Comparison of ENCODE assay signal across 21 cellular contexts in the genomic region with DNA sequence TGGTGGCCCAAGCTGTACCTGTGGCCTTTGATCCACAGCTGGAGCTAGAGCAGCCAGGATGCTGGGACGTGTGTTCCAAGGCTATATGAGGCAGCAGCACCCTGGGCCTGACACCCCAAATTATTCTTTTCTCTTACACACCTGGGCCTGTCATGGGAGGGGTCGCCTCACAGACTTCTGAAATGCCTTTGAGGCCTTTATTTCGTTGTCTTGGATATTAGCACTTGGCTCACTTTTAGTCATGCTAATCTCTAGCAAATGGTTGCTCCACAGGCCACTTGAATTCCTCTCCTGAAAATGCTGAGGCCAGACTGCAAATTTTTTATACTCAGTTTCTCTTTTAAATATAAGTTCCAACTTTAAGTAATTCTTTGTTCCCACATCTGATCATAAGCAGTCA. TPM values are rescaled to one million over a fixed set of nuclear protein-coding genes. Genes with fewer than 3 reads are reported as not detected.
A peak's percentile ranks its signal among the peaks of the same experiment; 100 is the strongest.
DNase-seq lines count a peak whose midpoint lies in the region; FAIRE-seq and TF ChIP-seq lines count a peak whose summit lies in the region.
"Had no signal": no experiment of that assay in that cellular context is flagged by ENCODE, and none has a peak within 500 bp of the region (broad histone marks: within the 10 kb centered on the region; RNA-seq: fewer than 3 reads in every experiment).

No MANE protein-coding gene starts in this region.

- TF ChIP-seq EP300 in H1 (IDR thresholded peaks at IDR 0.05; ENCODE audit: borderline replicate concordance in 1 of 2, low read depth in 2 of 2, low read length in 2 of 2): 0 out of 3 replicates have a peak, but pooled peaks of 1 of the 2 experiments have one; percentile 43

- H2BK12ac ChIP-seq in H9 (ENCODE audit: insufficient read length, low read depth, low read length): peak overlapping the region; percentile 52
- 0 out of 2 replicates have a peak overlapping the region, but pooled peaks have one; percentile 45 for H2BK12ac ChIP-seq in H1 (ENCODE audit: low read depth, low read length)

- H3K27ac ChIP-seq in H9 (ENCODE audit: insufficient read length, low read depth, low read length) (no peak overlapping the region), HUES64 (ENCODE audit: low read depth, low read length) (peak overlapping the region; percentile 68), H1 (ENCODE audit: low read depth, low read length) (no peak overlapping the region), iPS DF 6.9 (ENCODE audit: low read length) (no peak overlapping the region)
- H3K27ac ChIP-seq: GM23248 had no signal

- H3K4me3 Mint-ChIP-seq in H9: 0 out of 5 replicates have a peak overlapping the region, but pooled peaks of 1 of the 2 experiments have one; percentile 28

- no peak overlapping the region for H3K56ac ChIP-seq in H9 (ENCODE audit: insufficient read length, low read depth, low read length)
- no peak overlapping the region for H3K56ac ChIP-seq in H1 (replicated peaks; ENCODE audit: insufficient read length, low read depth, low read length)

- H3K27me3 ChIP-seq in H9 (ENCODE audit: insufficient read depth, low read length) (no peaks in the 10 kb centered on the region), HUES64 (ENCODE audit: insufficient read depth, low read length) (no peaks in the 10 kb centered on the region), H1 (replicated peaks in 1 of 4; ENCODE audit: control insufficient read depth in 3 of 4, extremely low read depth in 1 of 4, insufficient read depth in 3 of 4, low read length in 3 of 4) (no peaks in the 10 kb centered on the region), iPS DF 6.9 (ENCODE audit: control insufficient read depth, insufficient read depth, low read length) (no peaks in the 10 kb centered on the region)
- H3K27me3 ChIP-seq: BE2C had no signal

- H3K4me3 ChIP-seq in HUES64 (ENCODE audit: low read length) (no peak overlapping the region), H1 (ENCODE audit: extremely low read depth in 1 of 4, insufficient read depth in 2 of 4, low read depth in 3 of 4, low read length in 4 of 4) (no peak overlapping the region), iPS DF 6.9 (ENCODE audit: low read length) (no peak overlapping the region)
- H3K4me3 ChIP-seq: GM12878, GM23248 had no signal

- H3K18ac ChIP-seq in H9 (ENCODE audit: insufficient read length, low read depth, low read length) (no peak overlapping the region), H1 (ENCODE audit: extremely low read depth, low read length) (peak overlapping the region; percentile 87)

- no peak overlapping the region for H2BK20ac ChIP-seq in H9 (ENCODE audit: low read depth, low read length, poor library complexity, severe bottlenecking)
- H2BK20ac ChIP-seq in H1 (ENCODE audit: low read length): 0 out of 2 replicates have a peak overlapping the region, but pooled peaks have one; percentile 48

- H3K23ac ChIP-seq in H9 (ENCODE audit: insufficient read length, low read depth, low read length): no peak overlapping the region
- H3K23ac ChIP-seq in H1 (ENCODE audit: insufficient read length): no peak overlapping the region

- H2BK5ac ChIP-seq in H9 (ENCODE audit: insufficient read length, low read length) (no peak overlapping the region), H1 (ENCODE audit: low read depth, low read length) (peak overlapping the region; percentile 90; the same call in 1 of the 2 replicates)

- WGBS in H9 (ENCODE audit: extremely low coverage, insufficient read length, low lambda C conversion rate): no CpG with 5 or more reads among the region's 3 CpGs
- WGBS in HUES64: 46% methylated on average over 3 of the region's 3 CpGs
- 66% methylated on average over 3 of the region's 3 CpGs; no CpG with 5 or more reads in 1 of the 2 experiments for WGBS in H1 (ENCODE audit: extremely low coverage in 1 of 2, insufficient coverage in 1 of 2, insufficient read length in 1 of 2, insufficient replicate concordance in 2 of 2, low coverage in 1 of 2, low lambda C conversion rate in 2 of 2, missing lambda C conversion rate in 1 of 2), 2 experiments
- WGBS in iPS DF 6.9 (ENCODE audit: insufficient coverage, insufficient read length): no CpG with 5 or more reads among the region's 3 CpGs

- H2BK120ac ChIP-seq in H9 (ENCODE audit: low read depth, low read length, poor library complexity, severe bottlenecking) (no peak overlapping the region), H1 (replicated peaks; ENCODE audit: low read depth, low read length) (peak overlapping the region; percentile 91)

- peaks cover 25 to 27% of the 10 kb centered on the region in 2 experiments for H3K9me3 Mint-ChIP-seq in H9

- H3K23me2 ChIP-seq in H9 (ENCODE audit: insufficient read length, low read depth, low read length, poor library complexity, severe bottlenecking) (no peaks in the 10 kb centered on the region), H1 (ENCODE audit: low read depth, low read length) (no peaks in the 10 kb centered on the region)

- no peak for TF ChIP-seq POLR2A in H1 (IDR thresholded peaks at IDR 0.05; ENCODE audit: control extremely low read depth in 1 of 2, low read depth in 2 of 2, low read length in 2 of 2)

- no peak overlapping the region for H4K5ac ChIP-seq in H9 (ENCODE audit: insufficient read length, low read depth, low read length)
- H4K5ac ChIP-seq in H1 (ENCODE audit: insufficient read length, low read depth, low read length): peak overlapping the region; percentile 22

- H3K27ac Mint-ChIP-seq in H9: peak overlapping the region in 2 of 3 experiments; percentile 49 to 54; a peak in 3 of 7 replicates
- H3K27ac Mint-ChIP-seq: CD4-positive, CD25-positive, alpha-beta regulatory T cell had no signal

- H3K36me3 Mint-ChIP-seq in H9 (ENCODE audit: insufficient read depth in 1 of 3, low read depth in 3 of 3): peaks cover 9 to 37% (median 30%) of the 10 kb centered on the region in 3 experiments

- H2AK5ac ChIP-seq in H9 (ENCODE audit: insufficient read length, low read length) (no peak overlapping the region), H1 (ENCODE audit: low read depth, low read length) (0 out of 2 replicates have a peak overlapping the region, but pooled peaks have one; percentile 39)

- no peaks in the 10 kb centered on the region for H3K36me3 ChIP-seq in HUES64 (ENCODE audit: insufficient read depth, low read length)
- no peaks in the 10 kb centered on the region for H3K36me3 ChIP-seq in H1 (ENCODE audit: control insufficient read depth in 2 of 4, insufficient read depth in 4 of 4, low read length in 3 of 4)
- H3K36me3 ChIP-seq in iPS DF 6.9 (ENCODE audit: control insufficient read depth, insufficient read depth, low read length): no peaks in the 10 kb centered on the region
- H3K36me3 ChIP-seq: BE2C had no signal

- no peak for TF ChIP-seq RAD21 in H1 (IDR thresholded peaks at IDR 0.05 in 1 of 2, conservative IDR thresholded peaks at IDR 0.05 in 1 of 2; ENCODE audit: low read depth in 2 of 2, low read length in 2 of 2)

- no peaks in the 10 kb centered on the region; the same call in 1 of the 2 replicates for H3K4me1 ChIP-seq in H9 (ENCODE audit: insufficient read depth, low read length)
- H3K4me1 ChIP-seq in HUES64 (ENCODE audit: insufficient read depth, low read length): peaks cover 10% of the 10 kb centered on the region
- H3K4me1 ChIP-seq in H1 (replicated peaks in 1 of 4; ENCODE audit: control insufficient read depth in 3 of 4, insufficient read depth in 4 of 4, low read length in 3 of 4): peaks cover 0 to 8% (median 4%) of the 10 kb centered on the region in 4 experiments; a peak in 6 of 7 replicates
- H3K4me1 ChIP-seq in iPS DF 6.9 (ENCODE audit: control insufficient read depth, insufficient read depth, low read length): no peaks in the 10 kb centered on the region
- H3K4me1 ChIP-seq: BE2C had no signal

- peaks cover 40 to 42% of the 10 kb centered on the region in 2 experiments for H3K4me1 Mint-ChIP-seq in H9
- H3K4me1 Mint-ChIP-seq: CD4-positive, CD25-positive, alpha-beta regulatory T cell had no signal

- TF ChIP-seq CTCF in H9 (conservative IDR thresholded peaks at IDR 0.05) (no peak), H1 (IDR thresholded peaks at IDR 0.05; ENCODE audit: control extremely low read depth in 1 of 3, insufficient read depth in 1 of 3, low read depth in 1 of 3, low read length in 3 of 3) (no peak)

- H4K20me1 ChIP-seq in H9 (ENCODE audit: control insufficient read depth, insufficient read depth, insufficient read length) (no peaks in the 10 kb centered on the region), H1 (replicated peaks in 1 of 2; ENCODE audit: control insufficient read depth in 1 of 2, insufficient read depth in 2 of 2, low read length in 2 of 2) (no peaks in the 10 kb centered on the region)

- H3K27me3 Mint-ChIP-seq in H9 (ENCODE audit: low read depth): peaks cover 8% of the 10 kb centered on the region

- no peak overlapping the region for H3T11ph ChIP-seq in H9 (ENCODE audit: low read length)

- CTCF ChIA-PET in H1 (lab: Charles Lee; ENCODE audit: partially characterized antibody): interaction anchor here (1.2 to 1.7 kb wide), 2 partner anchors 10 to 30 kb away, joined by 4 read pairs; no protein-coding TSS in a partner anchor

- H3K4me2 ChIP-seq in H9 (ENCODE audit: insufficient read depth, insufficient read length, low read length) (no peak overlapping the region), H1 (ENCODE audit: insufficient read depth in 1 of 2, low read depth in 2 of 2, low read length in 2 of 2) (no peak overlapping the region)

- H3K79me2 ChIP-seq in H9 (ENCODE audit: insufficient read depth, low read length) (no peaks in the 10 kb centered on the region), H1 (ENCODE audit: control insufficient read depth in 1 of 2, insufficient read depth in 2 of 2, low read length in 2 of 2) (no peaks in the 10 kb centered on the region)

- H3K14ac ChIP-seq in H9 (ENCODE audit: insufficient read depth, low read length): no peak overlapping the region
- H3K14ac ChIP-seq in H1 (ENCODE audit: insufficient read length): no peak overlapping the region

- H3K9me3 ChIP-seq in H9 (ENCODE audit: control insufficient read depth, low read depth, low read length) (peaks cover 19% of the 10 kb centered on the region), HUES64 (ENCODE audit: insufficient read depth, low read depth, low read length) (peaks cover 19% of the 10 kb centered on the region), H1 (ENCODE audit: insufficient read depth in 2 of 2, low read depth in 1 of 2, low read length in 1 of 2) (peaks cover 5 to 19% of the 10 kb centered on the region in 2 experiments), iPS DF 6.9 (ENCODE audit: control insufficient read depth, insufficient read depth, low read length) (peaks cover 3% of the 10 kb centered on the region)
- H3K9me3 ChIP-seq: BE2C had no signal

- H4K91ac ChIP-seq in H9 (ENCODE audit: insufficient read length, low read depth, low read length): no peak overlapping the region
- H4K91ac ChIP-seq in H1 (replicated peaks; ENCODE audit: insufficient read length, low read length): peak overlapping the region; percentile 69

- H3K4ac ChIP-seq in H9 (ENCODE audit: low read depth, low read length): no peak overlapping the region
- H3K4ac ChIP-seq in H1 (replicated peaks; ENCODE audit: insufficient read length, low read depth, low read length): peak overlapping the region; percentile 80

- H2AFZ ChIP-seq in H9 (ENCODE audit: low read length) (no peak overlapping the region), H1 (ENCODE audit: low read length) (no peak overlapping the region)
- H2AFZ ChIP-seq: GM23248 had no signal

- H3K79me1 ChIP-seq in H9 (ENCODE audit: insufficient read depth, low read depth, low read length, poor library complexity, severe bottlenecking) (no peaks in the 10 kb centered on the region), H1 (ENCODE audit: low read depth, low read length) (no peaks in the 10 kb centered on the region)

- H3K9ac ChIP-seq in H9 (ENCODE audit: extremely low read depth, insufficient read length, low read length): no peak overlapping the region
- no peak overlapping the region for H3K9ac ChIP-seq in HUES64 (ENCODE audit: low read depth, low read length)
- H3K9ac ChIP-seq in H1 (replicated peaks in 1 of 4; ENCODE audit: extremely low read depth in 1 of 4, low read depth in 3 of 4, low read length in 3 of 4): no peak overlapping the region
- H3K9ac ChIP-seq: GM23248 had no signal

- no peak overlapping the region for H2BK15ac ChIP-seq in H9 (ENCODE audit: low read depth, low read length)
- H2BK15ac ChIP-seq in H1 (ENCODE audit: low read length): no peak overlapping the region

- POLR2A ChIA-PET in H1 (lab: Charles Lee; ENCODE audit: partially characterized antibody): interaction anchor here (1.2 kb wide), 1 partner anchor 15 kb away, joined by 3 read pairs; no protein-coding TSS in a partner anchor

- FAIRE-seq in H1 (lab: Jason Lieb, UNC): no peak
- FAIRE-seq: A204.1, GM12878 had no signal

- peak; percentile 75 for DNase-seq in H9
- DNase-seq in H1 (ENCODE audit: low read depth in 1 of 2, low spot score in 2 of 2): peak in 1 of 2 experiments; percentile 25
- DNase-seq in iPS DF 6.9 (ENCODE audit: low read depth, low spot score): peak; percentile 13
- no peak for DNase-seq in HuH-7 (ENCODE audit: low spot score)
- DNase-seq in COR-L47 (lab: John Stamatoyannopoulos, UW): no peak
- DNase-seq in OCI-M1 (lab: John Stamatoyannopoulos, UW): no peak
- DNase-seq in dermis blood vessel endothelial cell: no peak
- DNase-seq: ACHN; BE2C; C1 segment of cervical spinal cord; Calu3; CD4-positive, CD25-positive, alpha-beta regulatory T cell; DMS79 treated with DMSO at 0.1 percent for 48 hours; GM23248; H7; Kasumi-1; KG1 had no signal

- H4K8ac ChIP-seq in H9 (replicated peaks; ENCODE audit: insufficient read length, low read depth, low read length) (no peak overlapping the region), H1 (ENCODE audit: extremely low read depth, insufficient read depth, low read length) (peak overlapping the region; percentile 9; the same call in 1 of the 2 replicates)

RNA-seq across cellular contexts. Expression of gene IL1R2, which starts 22.0 kb away (rescaled TPM):
- total RNA-seq in H9 (2021): not detected in 2 replicates
- not detected for polyA plus RNA-seq in HUES64 (2013, experiment 1 of 2)
- polyA plus RNA-seq in HUES64 (2013, experiment 2 of 2): not detected
- not detected in 2 replicates for total RNA-seq in H1 (2021; fragmentation: NEBNext Ultra II Directional; extraction: Animal tissue kit (Norgen Biotek cat#: 25700))
- 0.06 TPM in 1 of 2 replicates, not detected in the other for polyA plus RNA-seq in H1 (2011; rRNA removed)
- 0.13 TPM for polyA plus RNA-seq in H1 (2011; cell fraction: cytosol; rRNA removed)
- polyA plus RNA-seq in H1 (2011; cell fraction: nucleus; rRNA removed): not detected
- not detected in 4 replicates for polyA plus RNA-seq in H1 (2012, experiment 1 of 2)
- polyA plus RNA-seq in H1 (2012, experiment 2 of 2): not detected
- polyA plus RNA-seq in H1 (2013, experiment 1 of 2): 0.08 TPM
- 0.02 TPM for polyA plus RNA-seq in H1 (2013, experiment 2 of 2)
- not detected in 2 replicates for polyA minus RNA-seq in H1 (2011; rRNA and poly(A)+ RNA removed)
- polyA minus RNA-seq in H1 (2011; cell fraction: cytosol; rRNA and poly(A)+ RNA removed): not detected
- polyA minus RNA-seq in H1 (2011; cell fraction: nucleus; rRNA and poly(A)+ RNA removed): not detected
- 0.28 and 0.34 TPM in 2 replicates for total RNA-seq in dermis blood vessel endothelial cell
- total RNA-seq: Calu3, G401 had no signal

Comparison
In these comparisons a context has a peak if more than half of its experiments do, and no peak if none do; other contexts are left out.
1. DNase-seq: peak in H9 (single experiment) and iPS DF 6.9 (single experiment); none in HuH-7 (single experiment), COR-L47 (single experiment), OCI-M1 (single experiment) and dermis blood vessel endothelial cell (single experiment).